37 cellular contexts compared by ENCODE assay signal in genomic region chr2:228410051-228410450, GRCh38.
"Had no signal": no experiment of that assay in that cellular context is flagged by ENCODE, and none has a peak within 500 bp of the region (broad histone marks: within the 10 kb centered on the region; RNA-seq: fewer than 3 reads in every experiment).

No MANE protein-coding gene starts in this region.

- H3K4me3 ChIP-seq: adrenal gland, ascending aorta, body of pancreas, breast epithelium, cardiac muscle cell had no signal

- ATAC-seq: activated naive CD4-positive, alpha-beta T cell treated with anti-CD3 and anti-CD28 coated beads, Interleukin-2, amount 50 U/mL, for 72 hours; activated naive CD8-positive, alpha-beta T cell treated with anti-CD3 and anti-CD28 coated beads, Interleukin-2, amount 50 U/mL, for 24 hours; activated T-cell treated with anti-CD3 and anti-CD28 coated beads, Interleukin-2, amount 50 U/mL, for 4 hours; activated T-cell treated with anti-CD3 and anti-CD28 coated beads, Interleukin-2, amount 50 U/mL, for 72 hours; activated T-helper 17 cell treated with anti-CD3 and anti-CD28 coated beads, Interleukin-2, amount 50 U/mL, for 72 hours; body of pancreas had no signal

- H3K9me3 ChIP-seq: ascending aorta, body of pancreas, breast epithelium had no signal

- DNase-seq: activated effector memory CD4-positive, alpha-beta T cell treated with anti-CD3 and anti-CD28 coated beads, Interleukin-2, amount 50 U/mL, for 16 hours; activated effector memory CD4-positive, alpha-beta T cell treated with Interleukin-2 at 50 U/mL for 16 hours; activated gamma-delta T cell; activated gamma-delta T cell treated with Interleukin-2 at 50 U/mL for 16 hours; activated naive CD4-positive, alpha-beta T cell; activated naive CD4-positive, alpha-beta T cell treated with anti-CD3 and anti-CD28 coated beads for 36 hours; activated naive CD4-positive, alpha-beta T cell treated with anti-CD3 and anti-CD28 coated beads, Interleukin-2, amount 10 ng/mL, durations not matched to agents 7 days and 5 days; activated naive CD4-positive, alpha-beta T cell treated with anti-CD3 and anti-CD28 coated beads, Interleukin-2, amount 50 U/mL, for 16 hours; activated naive CD4-positive, alpha-beta T cell treated with Interleukin-2 at 50 U/mL for 16 hours; activated naive CD8-positive, alpha-beta T cell treated with anti-CD3 and anti-CD28 coated beads for 36 hours; activated naive CD8-positive, alpha-beta T cell treated with anti-CD3 and anti-CD28 coated beads, Interleukin-2, amount 10 ng/mL, durations not matched to agents 7 days and 5 days; activated naive CD8-positive, alpha-beta T cell treated with anti-CD3 and anti-CD28 coated beads, Interleukin-2, amount 50 U/mL, for 24 hours; activated T-cell treated with anti-CD3 and anti-CD28 coated beads, Interleukin-2, amount 50 U/mL, for 1 hour; activated T-cell treated with anti-CD3 and anti-CD28 coated beads, Interleukin-2, amount 50 U/mL, for 24 hours; activated T-cell treated with anti-CD3 and anti-CD28 coated beads, Interleukin-2, amount 50 U/mL, for 4 hours; activated T-cell treated with anti-CD3 and anti-CD28 coated beads, Interleukin-2, amount 50 U/mL, for 48 hours; activated T-cell treated with anti-CD3 and anti-CD28 coated beads, Interleukin-2, amount 50 U/mL, for 72 hours; adrenal gland; amniotic stem cell; amygdala; anterior cingulate cortex; aorta; body of pancreas; brain microvascular endothelial cell; central memory CD4-positive, alpha-beta T cell; cerebellar nuclear complex had no signal

- H3K27me3 Mint-ChIP-seq: activated naive CD4-positive, alpha-beta T cell treated with anti-CD3 and anti-CD28 coated beads, Interleukin-2, amount 10 ng/mL, durations not matched to agents 7 days and 5 days; activated naive CD4-positive, alpha-beta T cell treated with anti-CD3 and anti-CD28 coated beads, Interleukin-2, amount 50 U/mL, for 24 hours; activated naive CD8-positive, alpha-beta T cell; activated naive CD8-positive, alpha-beta T cell treated with anti-CD3 and anti-CD28 coated beads for 36 hours; activated naive CD8-positive, alpha-beta T cell treated with anti-CD3 and anti-CD28 coated beads, Interleukin-2, amount 10 ng/mL, durations not matched to agents 7 days and 5 days; activated naive CD8-positive, alpha-beta T cell treated with anti-CD3 and anti-CD28 coated beads, Interleukin-2, amount 50 U/mL, for 24 hours; activated T-cell treated with anti-CD3 and anti-CD28 coated beads, Interleukin-2, amount 50 U/mL, for 24 hours; activated T-helper 17 cell treated with anti-CD3 and anti-CD28 coated beads, Interleukin-2, amount 50 U/mL, for 72 hours; central memory CD8-positive, alpha-beta T cell had no signal

- H3K27me3 ChIP-seq: adrenal gland, ascending aorta, body of pancreas, brain microvascular endothelial cell, breast epithelium, cardiac muscle cell had no signal

- H3K36me3 ChIP-seq: adrenal gland, ascending aorta, brain microvascular endothelial cell, breast epithelium, cardiac muscle cell had no signal

- H3K27ac ChIP-seq: adrenal gland, ascending aorta, body of pancreas, brain microvascular endothelial cell, breast epithelium, cardiac muscle cell had no signal

- H3K4me1 ChIP-seq: adrenal gland, ascending aorta, body of pancreas, breast epithelium had no signal

- H3K4me1 Mint-ChIP-seq: activated naive CD4-positive, alpha-beta T cell treated with anti-CD3 and anti-CD28 coated beads, Interleukin-2, amount 10 ng/mL, durations not matched to agents 7 days and 5 days; activated naive CD4-positive, alpha-beta T cell treated with anti-CD3 and anti-CD28 coated beads, Interleukin-2, amount 50 U/mL, for 24 hours; activated naive CD8-positive, alpha-beta T cell treated with anti-CD3 and anti-CD28 coated beads for 36 hours; activated naive CD8-positive, alpha-beta T cell treated with anti-CD3 and anti-CD28 coated beads, Interleukin-2, amount 10 ng/mL, durations not matched to agents 7 days and 5 days; activated naive CD8-positive, alpha-beta T cell treated with anti-CD3 and anti-CD28 coated beads, Interleukin-2, amount 50 U/mL, for 24 hours; activated T-helper 17 cell treated with anti-CD3 and anti-CD28 coated beads, Interleukin-2, amount 50 U/mL, for 72 hours; brain; central memory CD8-positive, alpha-beta T cell had no signal

- H3K9me3 Mint-ChIP-seq: activated T-cell treated with anti-CD3 and anti-CD28 coated beads, Interleukin-2, amount 50 U/mL, for 24 hours; activated T-helper 1 cell treated with anti-CD3 and anti-CD28 coated beads, Interleukin-12 subunit alpha, Interleukin-12 subunit beta, Interleukin-2, Interleukin-4 antibody, amounts not matched to agents 30 ng/mL and 10 ng/mL and 1 ng/mL, durations not matched to agents 14 hours and 24 hours and 36 hours; activated T-helper 17 cell treated with anti-CD3 and anti-CD28 coated beads, Interleukin-2, amount 50 U/mL, for 72 hours; brain; central memory CD8-positive, alpha-beta T cell had no signal

- H3K36me3 Mint-ChIP-seq: activated naive CD4-positive, alpha-beta T cell treated with anti-CD3 and anti-CD28 coated beads, Interleukin-2, amount 10 ng/mL, durations not matched to agents 7 days and 5 days; activated naive CD4-positive, alpha-beta T cell treated with anti-CD3 and anti-CD28 coated beads, Interleukin-2, amount 50 U/mL, for 24 hours; activated naive CD4-positive, alpha-beta T cell treated with anti-CD3 and anti-CD28 coated beads, Interleukin-2, amount 50 U/mL, for 72 hours; activated naive CD8-positive, alpha-beta T cell; activated naive CD8-positive, alpha-beta T cell treated with anti-CD3 and anti-CD28 coated beads for 36 hours; activated naive CD8-positive, alpha-beta T cell treated with anti-CD3 and anti-CD28 coated beads, Interleukin-2, amount 10 ng/mL, durations not matched to agents 7 days and 5 days; brain had no signal

- H3K4me3 Mint-ChIP-seq: activated naive CD4-positive, alpha-beta T cell treated with anti-CD3 and anti-CD28 coated beads for 36 hours; activated naive CD4-positive, alpha-beta T cell treated with anti-CD3 and anti-CD28 coated beads, Interleukin-2, amount 10 ng/mL, durations not matched to agents 7 days and 5 days; activated naive CD4-positive, alpha-beta T cell treated with anti-CD3 and anti-CD28 coated beads, Interleukin-2, amount 50 U/mL, for 24 hours; activated naive CD8-positive, alpha-beta T cell; activated naive CD8-positive, alpha-beta T cell treated with anti-CD3 and anti-CD28 coated beads for 36 hours; activated naive CD8-positive, alpha-beta T cell treated with anti-CD3 and anti-CD28 coated beads, Interleukin-2, amount 10 ng/mL, durations not matched to agents 7 days and 5 days; activated naive CD8-positive, alpha-beta T cell treated with anti-CD3 and anti-CD28 coated beads, Interleukin-2, amount 50 U/mL, for 24 hours; activated T-cell treated with anti-CD3 and anti-CD28 coated beads, Interleukin-2, amount 50 U/mL, for 24 hours; activated T-cell treated with anti-CD3 and anti-CD28 coated beads, Interleukin-2, amount 50 U/mL, for 4 hours; activated T-cell treated with anti-CD3 and anti-CD28 coated beads, Interleukin-2, amount 50 U/mL, for 72 hours; activated T-helper 1 cell treated with anti-CD3 and anti-CD28 coated beads, Interleukin-12 subunit alpha, Interleukin-12 subunit beta, Interleukin-2, Interleukin-4 antibody, amounts not matched to agents 30 ng/mL and 10 ng/mL and 1 ng/mL, durations not matched to agents 14 hours and 24 hours and 36 hours; activated T-helper 17 cell treated with anti-CD3 and anti-CD28 coated beads, Interleukin-2, amount 50 U/mL, for 72 hours; brain; central memory CD8-positive, alpha-beta T cell had no signal

- H3K27ac Mint-ChIP-seq: activated naive CD4-positive, alpha-beta T cell treated with anti-CD3 and anti-CD28 coated beads for 36 hours; activated naive CD4-positive, alpha-beta T cell treated with anti-CD3 and anti-CD28 coated beads, Interleukin-2, amount 10 ng/mL, durations not matched to agents 7 days and 5 days; activated naive CD4-positive, alpha-beta T cell treated with anti-CD3 and anti-CD28 coated beads, Interleukin-2, amount 50 U/mL, for 24 hours; activated naive CD4-positive, alpha-beta T cell treated with anti-CD3 and anti-CD28 coated beads, Interleukin-2, amount 50 U/mL, for 72 hours; activated naive CD8-positive, alpha-beta T cell; activated naive CD8-positive, alpha-beta T cell treated with anti-CD3 and anti-CD28 coated beads for 36 hours; activated naive CD8-positive, alpha-beta T cell treated with anti-CD3 and anti-CD28 coated beads, Interleukin-2, amount 10 ng/mL, durations not matched to agents 7 days and 5 days; activated naive CD8-positive, alpha-beta T cell treated with anti-CD3 and anti-CD28 coated beads, Interleukin-2, amount 50 U/mL, for 24 hours; activated T-cell treated with anti-CD3 and anti-CD28 coated beads, Interleukin-2, amount 50 U/mL, for 24 hours; activated T-cell treated with anti-CD3 and anti-CD28 coated beads, Interleukin-2, amount 50 U/mL, for 72 hours; activated T-helper 1 cell treated with anti-CD3 and anti-CD28 coated beads, Interleukin-12 subunit alpha, Interleukin-12 subunit beta, Interleukin-2, Interleukin-4 antibody, amounts not matched to agents 30 ng/mL and 10 ng/mL and 1 ng/mL, durations not matched to agents 14 hours and 24 hours and 36 hours; activated T-helper 17 cell treated with anti-CD3 and anti-CD28 coated beads, Interleukin-2, amount 50 U/mL, for 72 hours; activated T-helper 2 cell treated with anti-CD3 and anti-CD28 coated beads, Interferon-gamma antibody, Interleukin-2, Interleukin-4, amounts not matched to agents 10 μg/mL and 5 μg/mL and 100 μg/mL, durations not matched to agents 14 hours and 24 hours and 36 hours had no signal
